ENCODE assay signal across 10 cellular contexts in the genomic region with DNA sequence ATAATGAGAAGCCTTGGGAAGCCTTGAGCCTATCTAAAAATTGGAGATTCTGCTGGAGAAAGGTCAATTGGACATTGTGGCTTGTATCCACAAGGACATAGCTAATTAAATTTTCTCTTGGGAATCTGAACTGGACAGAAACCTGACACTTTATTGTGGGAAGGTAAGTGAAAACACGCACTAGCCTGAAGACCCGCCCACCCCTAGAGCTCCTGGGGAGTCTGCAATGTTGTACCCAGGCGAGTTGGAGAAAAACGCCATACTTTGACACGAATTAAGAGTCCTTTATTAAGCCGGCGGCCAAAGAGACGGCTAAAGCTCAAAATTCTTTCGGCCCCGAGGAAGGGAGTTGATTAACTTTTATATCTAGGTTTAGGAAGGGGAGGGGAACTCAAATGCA. TPM values are rescaled to one million over a fixed set of nuclear protein-coding genes. Genes with fewer than 3 reads are reported as not detected.
DNase-seq lines count a peak whose midpoint lies in the region; ATAC-seq and TF ChIP-seq lines count a peak whose summit lies in the region.
"Had no signal": no experiment of that assay in that cellular context is flagged by ENCODE, and none has a peak within 500 bp of the region (broad histone marks: within the 10 kb centered on the region; RNA-seq: fewer than 3 reads in every experiment).

No MANE protein-coding gene starts in this region.

- peaks cover 0 to 7% (median 7%) of the 10 kb centered on the region in 5 donors for H3K9me3 Mint-ChIP-seq in CD8-positive, alpha-beta memory T cell
- H3K9me3 Mint-ChIP-seq in nephron progenitor cell, result peaks cover 64% of the 10 kb centered on the region

- CTCF ChIA-PET in CD8-positive, alpha-beta memory T cell (lab: Charles Lee), result interaction anchor here (1.0 kb wide), 1 partner anchor 184 kb away, joined by 4 read pairs; no protein-coding TSS in a partner anchor

- no peaks in the 10 kb centered on the region for H3K9me2 ChIP-seq in Karpas-422 (replicated peaks; ENCODE audit: insufficient read depth, low read length)

- peaks cover 4% of the 10 kb centered on the region for H3K36me3 ChIP-seq in CD8-positive, alpha-beta memory T cell (ENCODE audit: insufficient read depth, low read length)
- H3K36me3 ChIP-seq in Karpas-422 (ENCODE audit: insufficient read depth, low read length) (no peaks in the 10 kb centered on the region), aorta (ENCODE audit: control insufficient read depth in 1 of 2, insufficient read depth in 2 of 2, low read length in 1 of 2) (peaks cover 4% of the 10 kb centered on the region in 2 donors)

- intact Hi-C loops in aorta (cut with DNase I), result loop anchor here in 1 of 2 donors (5.0 kb wide), 1 partner anchor 84 kb away; a partner anchor contains a TSS

- H2AFZ ChIP-seq in Karpas-422 (ENCODE audit: low read length), result no peak overlapping the region

- H3K4me1 Mint-ChIP-seq in CD8-positive, alpha-beta memory T cell, result peaks cover 27 to 32% (median 29%) of the 10 kb centered on the region in 3 donors
- H3K4me1 Mint-ChIP-seq in nephron progenitor cell, result peaks cover 31% of the 10 kb centered on the region

- H3K27ac ChIP-seq in CD8-positive, alpha-beta memory T cell (ENCODE audit: low read depth, low read length), result no peak overlapping the region
- no peak overlapping the region for H3K27ac ChIP-seq in Karpas-422 (ENCODE audit: low read length)
- H3K27ac ChIP-seq in coronary artery, result no peak overlapping the region
- no peak overlapping the region for H3K27ac ChIP-seq in aorta (ENCODE audit: low read depth in 1 of 2, low read length in 2 of 2)

- POLR2A ChIA-PET in CD8-positive, alpha-beta memory T cell (lab: Charles Lee), result interaction anchor here (1.3 kb wide), 1 partner anchor 47 kb away, joined by 3 read pairs; a partner anchor contains a TSS

- no peaks in the 10 kb centered on the region for H3K27me3 ChIP-seq in CD8-positive, alpha-beta memory T cell (ENCODE audit: insufficient read depth, low read length, poor library complexity, severe bottlenecking)
- H3K27me3 ChIP-seq in Karpas-422 (ENCODE audit: low read length) (no peaks in the 10 kb centered on the region), aorta (ENCODE audit: control insufficient read depth in 1 of 2, insufficient read depth in 2 of 2, low read length in 1 of 2) (no peaks in the 10 kb centered on the region)

- H3K4me3 ChIP-seq in CD8-positive, alpha-beta memory T cell (ENCODE audit: low read length), result no peak overlapping the region
- H3K4me3 ChIP-seq in Karpas-422 (ENCODE audit: low read length), result peak overlapping the region; percentile 69; the same call in 1 of the 2 replicates
- H3K4me3 ChIP-seq in coronary artery, result peak overlapping the region; percentile 93
- H3K4me3 ChIP-seq in aorta (ENCODE audit: low read length in 2 of 2), result no peak overlapping the region

- peak overlapping the region in 2 of 8 donors; percentile 47 to 85 for H3K27ac Mint-ChIP-seq in CD8-positive, alpha-beta memory T cell
- no peak overlapping the region for H3K27ac Mint-ChIP-seq in nephron progenitor cell

- DNase-seq in CD8-positive, alpha-beta memory T cell, result no peak
- DNase-seq in Karpas-422 (no peak), coronary artery (ENCODE audit: low spot score) (no peak), nephron progenitor cell (peak; percentile 16), aorta (no peak), anterior cingulate cortex (lab: John Stamatoyannopoulos, UW) (no peak), ACHN (no peak), DMS 273 (lab: John Stamatoyannopoulos, UW; ENCODE audit: unreplicated experiment) (no peak)
- DNase-seq: KBM-7, NCI-H774 had no signal

- H3K9ac ChIP-seq in Karpas-422 (ENCODE audit: low read length), result no peak overlapping the region

- ATAC-seq in aorta (ENCODE audit: low FRiP score), result no peak

- 46 to 48% methylated on average over 10 of the region's 10 CpGs for WGBS in aorta, 2 donors

- no peaks in the 10 kb centered on the region for H4K20me1 ChIP-seq in Karpas-422 (ENCODE audit: insufficient read depth, low read depth, low read length)

- in situ Hi-C loops in ACHN (cut with HindIII; ENCODE audit: low pct_ligation_motif_present, low pct_unique_long_range_greater_than_20kb, low sequenced_read_pairs), result no loop called here

- peak overlapping the region; percentile 90 to 96 (median 95) for H3K4me3 Mint-ChIP-seq in CD8-positive, alpha-beta memory T cell
- peak overlapping the region; percentile 87 for H3K4me3 Mint-ChIP-seq in nephron progenitor cell

- peaks cover 9% of the 10 kb centered on the region for H3K4me1 ChIP-seq in CD8-positive, alpha-beta memory T cell (ENCODE audit: insufficient read depth, low read length)
- H3K4me1 ChIP-seq in Karpas-422 (ENCODE audit: low read length) (peaks cover 14% of the 10 kb centered on the region), aorta (ENCODE audit: control insufficient read depth in 1 of 2, insufficient read depth in 2 of 2, low read length in 2 of 2) (no peaks in the 10 kb centered on the region)

- H3K9me3 ChIP-seq in CD8-positive, alpha-beta memory T cell (ENCODE audit: low read length), result no peaks in the 10 kb centered on the region
- H3K9me3 ChIP-seq in Karpas-422 (ENCODE audit: low read length), result peaks cover under 1% of the 10 kb centered on the region
- H3K9me3 ChIP-seq in aorta (ENCODE audit: control insufficient read depth, low read length), result peaks cover 4% of the 10 kb centered on the region

- TF ChIP-seq CTCF in coronary artery (IDR thresholded peaks at IDR 0.05), result no peak
- no peak for TF ChIP-seq CTCF in nephron progenitor cell (IDR thresholded peaks at IDR 0.05)

- peak overlapping the region; percentile 74 for H3K4me2 ChIP-seq in Karpas-422 (ENCODE audit: low read depth, low read length, poor library complexity, severe bottlenecking)

- peaks cover 0 to 1% of the 10 kb centered on the region in 2 donors for H3K27me3 Mint-ChIP-seq in CD8-positive, alpha-beta memory T cell
- peaks cover 19% of the 10 kb centered on the region for H3K27me3 Mint-ChIP-seq in nephron progenitor cell (ENCODE audit: low read depth, poor library complexity)

- no peaks in the 10 kb centered on the region for H3K79me2 ChIP-seq in Karpas-422 (ENCODE audit: low read length)

- peaks cover 16 to 22% (median 21%) of the 10 kb centered on the region in 3 donors for H3K36me3 Mint-ChIP-seq in CD8-positive, alpha-beta memory T cell
- peaks cover 55% of the 10 kb centered on the region for H3K36me3 Mint-ChIP-seq in nephron progenitor cell (ENCODE audit: low read depth)

RNA-seq across cellular contexts. Expression of a gene that starts 1.2 kb away (rescaled TPM):
- total RNA-seq in CD8-positive, alpha-beta memory T cell, result 1 to 10 TPM; 4.3 to 4.7 TPM
- 0.39 TPM for polyA plus RNA-seq in CD8-positive, alpha-beta memory T cell
- 1.1 and 3.5 TPM in 2 replicates for total RNA-seq in Karpas-422 (2014; rRNA removed; shearing (Covaris generic); ENCODE audit: low replicate concordance)
- 1 to 10 TPM; 4.3 to 8.3 TPM for total RNA-seq in aorta
- under 1 TPM in 1 of 2 donors, not detected in 1; 0.64 TPM for polyA plus RNA-seq in aorta

RNA-seq across cellular contexts. Expression of a gene that starts 40.5 kb away (rescaled TPM):
- 1 to 10 TPM; 5.3 to 5.7 TPM for total RNA-seq in CD8-positive, alpha-beta memory T cell
- polyA plus RNA-seq in CD8-positive, alpha-beta memory T cell, result 2.6 TPM
- total RNA-seq in Karpas-422 (2014; rRNA removed; shearing (Covaris generic); ENCODE audit: low replicate concordance), result 3.8 and 7.1 TPM in 2 replicates
- 1 to 10 TPM; 3.1 to 5.9 TPM for total RNA-seq in aorta
- 1 to 10 TPM; 1.3 to 2.3 TPM for polyA plus RNA-seq in aorta

RNA-seq across cellular contexts. Expression of a gene that starts 46.4 kb away (rescaled TPM):
- 10 to 100 TPM; 10.3 to 12.2 TPM for total RNA-seq in CD8-positive, alpha-beta memory T cell
- polyA plus RNA-seq in CD8-positive, alpha-beta memory T cell, result 9.9 TPM
- 9.5 and 15.0 TPM in 2 replicates for total RNA-seq in Karpas-422 (2014; rRNA removed; shearing (Covaris generic); ENCODE audit: low replicate concordance)
- total RNA-seq in aorta, result 10 to 100 TPM; 13.9 to 30.7 TPM
- polyA plus RNA-seq in aorta, result 10 to 100 TPM in 1 of 2 donors, 1 to 10 TPM in 1; 7.6 to 16.9 TPM

Comparison
In these comparisons a context has a peak if more than half of its experiments do, and no peak if none do; other contexts are left out.
1. H3K4me3 ChIP-seq: peak in Karpas-422 (single experiment) and coronary artery (single experiment); none in CD8-positive, alpha-beta memory T cell (single experiment) and aorta (0 of 2).